Comparison of ENCODE assay signal across 19 cellular contexts in genomic region chr9:82570226-82570625, GRCh38.
DNase-seq lines count a peak whose midpoint lies in the region; ATAC-seq and TF ChIP-seq lines count a peak whose summit lies in the region.
"Had no signal": no experiment of that assay in that cellular context is flagged by ENCODE, and none has a peak within 500 bp of the region (broad histone marks: within the 10 kb centered on the region; RNA-seq: fewer than 3 reads in every experiment).

No MANE protein-coding gene starts in this region.

- H3K27me3 ChIP-seq in GM23338 (ENCODE audit: insufficient read depth) (no peaks in the 10 kb centered on the region), mammary epithelial cell (ENCODE audit: insufficient read depth, low read length) (no peaks in the 10 kb centered on the region), testis (no peaks in the 10 kb centered on the region)
- H3K27me3 ChIP-seq: esophagus squamous epithelium had no signal

- H4K20me1 ChIP-seq in GM23338 (replicated peaks; ENCODE audit: insufficient read depth) (no peaks in the 10 kb centered on the region), mammary epithelial cell (ENCODE audit: insufficient read depth, low read length) (no peaks in the 10 kb centered on the region)

- H3K36me3 ChIP-seq in GM23338 (ENCODE audit: insufficient read depth) (no peaks in the 10 kb centered on the region), mammary epithelial cell (ENCODE audit: insufficient read depth, low read length) (no peaks in the 10 kb centered on the region), testis (ENCODE audit: low read depth, missing control alignments) (no peaks in the 10 kb centered on the region)
- H3K36me3 ChIP-seq: esophagus squamous epithelium, thoracic aorta had no signal

- dilution Hi-C loops in mammary epithelial cell (cut with HindIII; ENCODE audit: low sequenced_read_pairs): loop anchor here (5.0 kb wide), 1 partner anchor 53 kb away; no protein-coding TSS in a partner anchor

- H3F3A ChIP-seq in GM23338 (replicated peaks; ENCODE audit: low read depth): no peaks in the 10 kb centered on the region

- no peak overlapping the region for H2AFZ ChIP-seq in GM23338
- no peak overlapping the region for H2AFZ ChIP-seq in mammary epithelial cell (ENCODE audit: low read depth, low read length)

- POLR2A ChIA-PET in AG04449 (lab: Yijun Ruan, JAX): no interaction called here

- H3K79me2 ChIP-seq in GM23338 (replicated peaks; ENCODE audit: insufficient read depth) (no peaks in the 10 kb centered on the region), mammary epithelial cell (ENCODE audit: insufficient read depth, low read length) (no peaks in the 10 kb centered on the region)

- H3K4me1 ChIP-seq in GM23338 (ENCODE audit: insufficient read depth) (no peaks in the 10 kb centered on the region), mammary epithelial cell (ENCODE audit: insufficient read depth, low read length) (no peaks in the 10 kb centered on the region), testis (peaks cover 3% of the 10 kb centered on the region)
- H3K4me1 ChIP-seq: A549, esophagus squamous epithelium, psoas muscle had no signal

- H3K4me3 Mint-ChIP-seq in GM23338: no peak overlapping the region
- no peak overlapping the region for H3K4me3 Mint-ChIP-seq in osteocyte (ENCODE audit: unreplicated experiment)
- H3K4me3 Mint-ChIP-seq in stimulated activated memory B cell treated with anti-CD40 and anti-IgM and Interleukin-4, amounts not matched to agents 10 μg/mL and 1 μg/mL and 100 μg/mL, for 72 hours: no peak overlapping the region
- H3K4me3 Mint-ChIP-seq: natural killer cell treated with Interleukin-12 subunit alpha and Interleukin-12 subunit beta and Interleukin-15 and Interleukin-18, amount 100 ng/mL, for 72 hours had no signal

- no peak overlapping the region for H3K27ac ChIP-seq in GM23338 (ENCODE audit: low read depth)
- no peak overlapping the region for H3K27ac ChIP-seq in mammary epithelial cell (ENCODE audit: insufficient read depth, low read depth, low read length)
- H3K27ac ChIP-seq in testis: no peak overlapping the region
- H3K27ac ChIP-seq: A549, esophagus squamous epithelium, psoas muscle, thoracic aorta had no signal

- no peak overlapping the region for H3K9ac ChIP-seq in mammary epithelial cell (ENCODE audit: insufficient read depth, low read length)

- H3K27ac Mint-ChIP-seq in GM23338 (no peak overlapping the region), osteocyte (ENCODE audit: unreplicated experiment) (no peak overlapping the region)
- H3K27ac Mint-ChIP-seq in stimulated activated memory B cell treated with anti-CD40 and anti-IgM and Interleukin-4, amounts not matched to agents 10 μg/mL and 1 μg/mL and 100 μg/mL, for 72 hours: no peak overlapping the region
- H3K27ac Mint-ChIP-seq: natural killer cell treated with Interleukin-12 subunit alpha and Interleukin-12 subunit beta and Interleukin-15 and Interleukin-18, amount 100 ng/mL, for 72 hours had no signal

- H3K4me2 ChIP-seq in GM23338 (no peak overlapping the region), mammary epithelial cell (ENCODE audit: insufficient read depth, low read depth, low read length) (no peak overlapping the region)
- H3K4me2 ChIP-seq: A549 had no signal

- H3K36me3 Mint-ChIP-seq in GM23338 (ENCODE audit: low read depth) (no peaks in the 10 kb centered on the region), osteocyte (ENCODE audit: unreplicated experiment) (peaks cover 3% of the 10 kb centered on the region)
- no peaks in the 10 kb centered on the region for H3K36me3 Mint-ChIP-seq in stimulated activated memory B cell treated with anti-CD40 and anti-IgM and Interleukin-4, amounts not matched to agents 10 μg/mL and 1 μg/mL and 100 μg/mL, for 72 hours

- H3K9me3 ChIP-seq in mammary epithelial cell (replicated peaks; ENCODE audit: insufficient read depth, low read length) (no peaks in the 10 kb centered on the region), testis (no peaks in the 10 kb centered on the region)

- intact Hi-C loops in mammary epithelial cell (cut with micrococcal nuclease): loop anchor here (1.0 kb wide), 1 partner anchor 381 kb away; no protein-coding TSS in a partner anchor
- intact Hi-C loops in testis (cut with DNase I; ENCODE audit: low total_unique reads): no loop called here

- no peak for DNase-seq in AG04449 (ENCODE audit: low read depth, low spot score)
- no peak for DNase-seq in GM23338 (ENCODE audit: low spot score)
- peak; percentile 6 for DNase-seq in mammary epithelial cell
- no peak for DNase-seq in left lobe of liver (ENCODE audit: low spot score)
- DNase-seq in putamen (ENCODE audit: low spot score): no peak
- DNase-seq in osteocyte (ENCODE audit: extremely low spot score, unreplicated experiment): no peak
- no peak for DNase-seq in testis
- DNase-seq: activated CD4-positive, CD25-positive, alpha-beta regulatory T cell treated with anti-CD3 and anti-CD28 coated beads, Interleukin-2, amount 50 U/mL, for 72 hours; activated effector memory CD4-positive, alpha-beta T cell treated with Interleukin-2 at 50 U/mL for 16 hours; esophagus squamous epithelium; mesendoderm; NCI-H1417 treated with DMSO at 0.1 percent for 48 hours; NCI-H69; psoas muscle; T-helper 9 cell had no signal

- no TSS peak for BruUV-seq in mammary epithelial cell (replicated peaks; lab: Mats Ljungman, UMichigan)

- TF ChIP-seq CTCF in AG04449 (IDR thresholded peaks at IDR 0.05; ENCODE audit: insufficient read depth, low read length, missing control alignments) (peak; percentile 22), GM23338 (conservative IDR thresholded peaks at IDR 0.05; ENCODE audit: low read depth in 2 of 2) (peak; percentile 16 to 24; a peak in 1 of 4 replicates), mammary epithelial cell (conservative IDR thresholded peaks at IDR 0.05 in 1 of 2, IDR thresholded peaks at IDR 0.05 in 1 of 2; ENCODE audit: extremely low read depth in 1 of 2, insufficient read depth in 1 of 2, low read depth in 1 of 2, low read length in 2 of 2) (peak; percentile 34 to 66), osteocyte (IDR thresholded peaks at IDR 0.05) (no peak), testis (IDR thresholded peaks at IDR 0.05) (no peak)

- H3K27me3 Mint-ChIP-seq in GM23338 (ENCODE audit: insufficient read depth, low read depth, poor library complexity) (no peaks in the 10 kb centered on the region), osteocyte (ENCODE audit: unreplicated experiment) (peaks cover 13% of the 10 kb centered on the region)
- H3K27me3 Mint-ChIP-seq in stimulated activated memory B cell treated with anti-CD40 and anti-IgM and Interleukin-4, amounts not matched to agents 10 μg/mL and 1 μg/mL and 100 μg/mL, for 72 hours: no peaks in the 10 kb centered on the region
- H3K27me3 Mint-ChIP-seq: natural killer cell treated with Interleukin-12 subunit alpha and Interleukin-12 subunit beta and Interleukin-15 and Interleukin-18, amount 100 ng/mL, for 72 hours had no signal

- CTCF ChIA-PET in AG04449 (lab: Yijun Ruan, JAX) (interaction anchor here (1.3 kb wide), 1 partner anchor 715 kb away, joined by 3 read pairs; no protein-coding TSS in a partner anchor), mammary epithelial cell (lab: Charles Lee; ENCODE audit: low non-redundant PET) (interaction anchor here (0.6 to 1.1 kb wide), 2 partner anchors 36 to 296 kb away, joined by 3 to 6 read pairs; no protein-coding TSS in a partner anchor)

- H3K9me2 ChIP-seq in GM23338 (ENCODE audit: insufficient read depth): no peaks in the 10 kb centered on the region

- H3K4me1 Mint-ChIP-seq in GM23338 (no peaks in the 10 kb centered on the region), osteocyte (ENCODE audit: unreplicated experiment) (peaks cover 3% of the 10 kb centered on the region)
- H3K4me1 Mint-ChIP-seq in stimulated activated memory B cell treated with anti-CD40 and anti-IgM and Interleukin-4, amounts not matched to agents 10 μg/mL and 1 μg/mL and 100 μg/mL, for 72 hours: no peaks in the 10 kb centered on the region

- in situ Hi-C loops in mammary epithelial cell (cut with MboI; ENCODE audit: low sequenced_read_pairs in 2 of 2): no loop called here

- no peak overlapping the region for H3K4me3 ChIP-seq in AG04449 (ENCODE audit: low read depth, low read length)
- H3K4me3 ChIP-seq in GM23338: no peak overlapping the region
- H3K4me3 ChIP-seq in mammary epithelial cell (replicated peaks in 1 of 3; ENCODE audit: insufficient read depth in 1 of 3, low read depth in 2 of 3, low read length in 3 of 3): no peak overlapping the region
- H3K4me3 ChIP-seq in testis: no peak overlapping the region
- H3K4me3 ChIP-seq: A549, esophagus squamous epithelium, psoas muscle, thoracic aorta had no signal

- no peak for TF ChIP-seq POLR2A in testis (IDR thresholded peaks at IDR 0.05)

- ATAC-seq in GM23338: no peak
- ATAC-seq in left lobe of liver: peak; percentile 70
- no peak for ATAC-seq in stimulated activated memory B cell treated with anti-CD40 and anti-IgM and Interleukin-4, amounts not matched to agents 10 μg/mL and 1 μg/mL and 100 μg/mL, for 72 hours
- ATAC-seq: A549; natural killer cell treated with Interleukin-12 subunit alpha and Interleukin-12 subunit beta and Interleukin-15 and Interleukin-18, amount 100 ng/mL, for 72 hours; psoas muscle had no signal

- no peaks in the 10 kb centered on the region for H3K9me3 Mint-ChIP-seq in GM23338
- H3K9me3 Mint-ChIP-seq in osteocyte (ENCODE audit: unreplicated experiment): peaks cover 15% of the 10 kb centered on the region
- H3K9me3 Mint-ChIP-seq in stimulated activated memory B cell treated with anti-CD40 and anti-IgM and Interleukin-4, amounts not matched to agents 10 μg/mL and 1 μg/mL and 100 μg/mL, for 72 hours: peaks cover 15% of the 10 kb centered on the region

TF ChIP-seq in GM23338, 12 proteins besides CTCF, POLR2A, EP300 and RAD21 (continues in another document):
- no peak for TF ChIP-seq POLR2AphosphoS5 (IDR thresholded peaks at IDR 0.05; ENCODE audit: low read depth)
- no peak for TF ChIP-seq EZH2phosphoT487 (IDR thresholded peaks at IDR 0.05; ENCODE audit: unreplicated experiment)
- no peak for TF ChIP-seq ZNF331 (CRISPR knock-in tag; IDR thresholded peaks at IDR 0.05; ENCODE audit: low read depth)

Comparison
In these comparisons a context has a peak if more than half of its experiments do, and no peak if none do; other contexts are left out.
1. CTCF ChIP-seq: peak in AG04449 (single experiment), GM23338 (2 of 2) and mammary epithelial cell (2 of 2); none in osteocyte (single experiment) and testis (0 of 3).